Comparison of ENCODE assay signal across 31 cellular contexts in the genomic region with DNA sequence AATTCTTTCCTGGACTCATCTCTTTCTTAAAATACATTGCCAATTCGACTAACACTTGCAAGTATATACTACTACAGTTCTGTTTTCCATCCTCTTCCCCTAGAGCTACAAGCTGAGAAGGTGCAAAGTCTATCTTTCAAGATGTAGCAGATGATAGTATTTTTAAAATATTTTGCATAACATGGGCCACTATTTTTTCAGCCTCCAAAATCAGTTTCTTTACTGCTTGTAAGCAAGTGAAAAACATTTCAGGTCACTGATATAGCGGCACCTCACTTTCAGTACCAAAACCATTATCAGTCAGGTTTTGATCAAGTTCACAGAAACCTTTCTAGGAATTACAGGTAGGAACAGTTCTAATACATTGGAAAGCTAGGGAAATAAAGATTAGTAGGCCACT.
DNase-seq lines count a peak whose midpoint lies in the region; ATAC-seq and TF ChIP-seq lines count a peak whose summit lies in the region.
"Had no signal": no experiment of that assay in that cellular context is flagged by ENCODE, and none has a peak within 500 bp of the region (broad histone marks: within the 10 kb centered on the region; RNA-seq: fewer than 3 reads in every experiment).

No MANE protein-coding gene starts in this region.

- no peak for TF ChIP-seq CTCF in CD14-positive monocyte (IDR thresholded peaks at IDR 0.05)

- H3K27ac ChIP-seq in angular gyrus (ENCODE audit: low read depth, low read length) = peak overlapping the region; percentile 44
- H3K27ac ChIP-seq: 22Rv1; A549; BLaER1; BLaER1 treated with 17β-estradiol and CSF1 and Interleukin-3, amounts not matched to agents 10 nM and 100 nM; C4-2B had no signal

- H3K36me3 Mint-ChIP-seq in CD14-positive monocyte = no peaks in the 10 kb centered on the region
- H3K36me3 Mint-ChIP-seq: CD4-positive, alpha-beta memory T cell; CD4-positive, CD25-positive, alpha-beta regulatory T cell; CD8-positive, alpha-beta memory T cell; CD8-positive, alpha-beta T cell had no signal

- H3K4me3 Mint-ChIP-seq in CD14-positive monocyte = no peak overlapping the region
- H3K4me3 Mint-ChIP-seq: B cell; CD4-positive, alpha-beta memory T cell; CD4-positive, alpha-beta T cell; CD4-positive, CD25-positive, alpha-beta regulatory T cell; CD8-positive, alpha-beta memory T cell; CD8-positive, alpha-beta T cell had no signal

- H3K9me3 Mint-ChIP-seq in CD14-positive monocyte = peaks cover 0 to 3% (median 0%) of the 10 kb centered on the region in 7 donors
- H3K9me3 Mint-ChIP-seq: CD4-positive, alpha-beta T cell had no signal

- H3K27ac Mint-ChIP-seq in CD14-positive monocyte = no peak overlapping the region
- H3K27ac Mint-ChIP-seq: B cell; CD4-positive, alpha-beta memory T cell; CD4-positive, alpha-beta T cell; CD4-positive, CD25-positive, alpha-beta regulatory T cell; CD8-positive, alpha-beta memory T cell; CD8-positive, alpha-beta T cell had no signal

- no peaks in the 10 kb centered on the region for H3K27me3 Mint-ChIP-seq in CD14-positive monocyte (ENCODE audit: low read depth in 3 of 3)
- H3K27me3 Mint-ChIP-seq: B cell; CD4-positive, alpha-beta memory T cell; CD4-positive, alpha-beta T cell; CD4-positive, CD25-positive, alpha-beta regulatory T cell; CD8-positive, alpha-beta memory T cell had no signal

- intact Hi-C loops in CD14-positive monocyte (cut with micrococcal nuclease) = no loop called here

- no peaks in the 10 kb centered on the region for H3K4me1 Mint-ChIP-seq in CD14-positive monocyte
- H3K4me1 Mint-ChIP-seq: B cell; CD4-positive, alpha-beta memory T cell; CD4-positive, CD25-positive, alpha-beta regulatory T cell; CD8-positive, alpha-beta memory T cell had no signal

- DNase-seq in dermis blood vessel endothelial cell = no peak
- no peak for DNase-seq in CD14-positive monocyte (ENCODE audit: low spot score)
- DNase-seq: 8988T; ACHN; AML-193; BE2C; Caco-2; Calu3; CD4-positive, alpha-beta memory T cell; CD4-positive, alpha-beta T cell; CD4-positive, CD25-positive, alpha-beta regulatory T cell; CD8-positive, alpha-beta memory T cell; CD8-positive, alpha-beta T cell; COR-L47; DMS 273 treated with DMSO at 0.1 percent for 48 hours; DMS153; DMS53; DMS79; DMS79 treated with DMSO at 0.1 percent for 48 hours; DND-41; EL had no signal

- ATAC-seq in GM18867 (IDR thresholded peaks at IDR 0.05; ENCODE audit: unreplicated experiment) = peak; percentile 56
- ATAC-seq in GM19324 (IDR thresholded peaks at IDR 0.05; ENCODE audit: low FRiP score, unreplicated experiment) = peak; percentile 70
- ATAC-seq in SK-N-SH treated with all-trans-retinoic acid at 6 μM for 48 hours = no peak
- ATAC-seq: A549; CD8-positive, alpha-beta T cell had no signal

TF ChIP-seq in SK-N-SH treated with all-trans-retinoic acid at 6 μM for 48 hours, 23 proteins besides CTCF, POLR2A, EP300 and RAD21:
- TF ChIP-seq, protein P1, sequence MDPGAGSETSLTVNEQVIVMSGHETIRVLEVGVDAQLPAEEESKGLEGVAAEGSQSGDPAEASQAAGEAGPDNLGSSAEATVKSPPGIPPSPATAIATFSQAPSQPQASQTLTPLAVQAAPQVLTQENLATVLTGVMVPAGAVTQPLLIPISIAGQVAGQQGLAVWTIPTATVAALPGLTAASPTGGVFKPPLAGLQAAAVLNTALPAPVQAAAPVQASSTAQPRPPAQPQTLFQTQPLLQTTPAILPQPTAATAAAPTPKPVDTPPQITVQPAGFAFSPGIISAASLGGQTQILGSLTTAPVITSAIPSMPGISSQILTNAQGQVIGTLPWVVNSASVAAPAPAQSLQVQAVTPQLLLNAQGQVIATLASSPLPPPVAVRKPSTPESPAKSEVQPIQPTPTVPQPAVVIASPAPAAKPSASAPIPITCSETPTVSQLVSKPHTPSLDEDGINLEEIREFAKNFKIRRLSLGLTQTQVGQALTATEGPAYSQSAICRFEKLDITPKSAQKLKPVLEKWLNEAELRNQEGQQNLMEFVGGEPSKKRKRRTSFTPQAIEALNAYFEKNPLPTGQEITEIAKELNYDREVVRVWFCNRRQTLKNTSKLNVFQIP (CRISPR knock-in tag; IDR thresholded peaks at IDR 0.05; ENCODE audit: borderline replicate concordance, low read depth) = no peak
- TF ChIP-seq, protein P2, sequence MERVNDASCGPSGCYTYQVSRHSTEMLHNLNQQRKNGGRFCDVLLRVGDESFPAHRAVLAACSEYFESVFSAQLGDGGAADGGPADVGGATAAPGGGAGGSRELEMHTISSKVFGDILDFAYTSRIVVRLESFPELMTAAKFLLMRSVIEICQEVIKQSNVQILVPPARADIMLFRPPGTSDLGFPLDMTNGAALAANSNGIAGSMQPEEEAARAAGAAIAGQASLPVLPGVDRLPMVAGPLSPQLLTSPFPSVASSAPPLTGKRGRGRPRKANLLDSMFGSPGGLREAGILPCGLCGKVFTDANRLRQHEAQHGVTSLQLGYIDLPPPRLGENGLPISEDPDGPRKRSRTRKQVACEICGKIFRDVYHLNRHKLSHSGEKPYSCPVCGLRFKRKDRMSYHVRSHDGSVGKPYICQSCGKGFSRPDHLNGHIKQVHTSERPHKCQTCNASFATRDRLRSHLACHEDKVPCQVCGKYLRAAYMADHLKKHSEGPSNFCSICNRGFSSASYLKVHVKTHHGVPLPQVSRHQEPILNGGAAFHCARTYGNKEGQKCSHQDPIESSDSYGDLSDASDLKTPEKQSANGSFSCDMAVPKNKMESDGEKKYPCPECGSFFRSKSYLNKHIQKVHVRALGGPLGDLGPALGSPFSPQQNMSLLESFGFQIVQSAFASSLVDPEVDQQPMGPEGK (CRISPR knock-in tag; IDR thresholded peaks at IDR 0.05; ENCODE audit: borderline replicate concordance) = no peak
- TF ChIP-seq BACH2 (CRISPR knock-in tag; IDR thresholded peaks at IDR 0.05; ENCODE audit: borderline replicate concordance) (no peak), ZFP30 (CRISPR knock-in tag; IDR thresholded peaks at IDR 0.05) (no peak), ESRRG (CRISPR knock-in tag; IDR thresholded peaks at IDR 0.05) (no peak), ISL1 (CRISPR knock-in tag; IDR thresholded peaks at IDR 0.05) (no peak), ZNF8 (CRISPR knock-in tag; IDR thresholded peaks at IDR 0.05) (no peak)
TF ChIP-seq in SK-N-SH treated with all-trans-retinoic acid at 6 μM for 48 hours: peak in this region for 0.
